In genomic region chr5:158456756-158457155, GRCh38 we compare ENCODE assay signal across 9 cellular contexts.
A peak's percentile ranks its signal among the peaks of the same experiment; 100 is the strongest.
DNase-seq lines count a peak whose midpoint lies in the region; ATAC-seq lines count a peak whose summit lies in the region.
"Had no signal": no experiment of that assay in that cellular context is flagged by ENCODE, and none has a peak within 500 bp of the region (broad histone marks: within the 10 kb centered on the region; RNA-seq: fewer than 3 reads in every experiment).

No MANE protein-coding gene starts in this region.

- no peak overlapping the region for H4K8ac ChIP-seq in mesenchymal stem cell (ENCODE audit: low read length)

- no peak overlapping the region for H2BK12ac ChIP-seq in mesenchymal stem cell (ENCODE audit: low read length in 2 of 2)

- no peak overlapping the region for H2BK120ac ChIP-seq in mesenchymal stem cell (ENCODE audit: low read depth, low read length)

- H3K79me1 ChIP-seq in mesenchymal stem cell (replicated peaks; ENCODE audit: low read length, poor library complexity, severe bottlenecking): no peaks in the 10 kb centered on the region

- H3K14ac ChIP-seq in mesenchymal stem cell (ENCODE audit: low read length in 2 of 2): no peak overlapping the region

- no peak overlapping the region for H3K18ac ChIP-seq in mesenchymal stem cell (ENCODE audit: low read depth in 1 of 2, low read length in 2 of 2)

- no peaks in the 10 kb centered on the region for H3K9me3 ChIP-seq in mesenchymal stem cell (ENCODE audit: control insufficient read depth, low read length)

- no peaks in the 10 kb centered on the region for H3K36me3 ChIP-seq in mesenchymal stem cell (ENCODE audit: control insufficient read depth in 1 of 2, insufficient read depth in 2 of 2, low read depth in 1 of 2, low read length in 2 of 2)

- H3K23ac ChIP-seq in mesenchymal stem cell (ENCODE audit: low read length in 2 of 2): no peak overlapping the region

- H3K9ac ChIP-seq in mesenchymal stem cell (ENCODE audit: low read length): peak overlapping the region; percentile 57

- H2BK15ac ChIP-seq in mesenchymal stem cell (ENCODE audit: low read depth, poor library complexity, severe bottlenecking): no peak overlapping the region

- peak; percentile 23 for DNase-seq in DMS53 treated with DMSO at 0.1 percent for 48 hours (lab: John Stamatoyannopoulos, UW; ENCODE audit: unreplicated experiment)
- DNase-seq in amniotic stem cell (lab: John Stamatoyannopoulos, UW): peak; percentile 78
- DNase-seq in mesenchymal stem cell: peak; percentile 73
- no peak for DNase-seq in retina
- no peak for DNase-seq in effector CD8-positive, alpha-beta T cell (lab: John Stamatoyannopoulos, UW)
- no peak for DNase-seq in globus pallidus (ENCODE audit: low spot score)
- DNase-seq: activated naive CD4-positive, alpha-beta T cell had no signal

- H3K4me3 ChIP-seq in mesenchymal stem cell (ENCODE audit: insufficient read depth in 1 of 2, low read depth in 1 of 2, low read length in 2 of 2): no peak overlapping the region

- H3K27ac ChIP-seq in mesenchymal stem cell (ENCODE audit: low read length, poor library complexity, severe bottlenecking): peak overlapping the region; percentile 31

- H3K27me3 ChIP-seq in mesenchymal stem cell (ENCODE audit: control insufficient read depth in 1 of 2, insufficient read depth in 1 of 2, low read length in 2 of 2): no peaks in the 10 kb centered on the region

- no peak overlapping the region for H4K91ac ChIP-seq in mesenchymal stem cell (ENCODE audit: low read length)

- H3K4me1 ChIP-seq in mesenchymal stem cell (ENCODE audit: control insufficient read depth, insufficient read depth, low read depth, low read length): peaks cover 5% of the 10 kb centered on the region

- no CpG with 5 or more reads among the region's 1 CpG for WGBS in mesenchymal stem cell

- H2AK5ac ChIP-seq in mesenchymal stem cell (ENCODE audit: low read length, severe bottlenecking): no peak overlapping the region

- no peak overlapping the region for H3K4ac ChIP-seq in mesenchymal stem cell (ENCODE audit: low read depth in 1 of 2, low read length in 2 of 2)

- H2AFZ ChIP-seq in mesenchymal stem cell (ENCODE audit: low read depth, low read length): no peak overlapping the region

- no peak overlapping the region for H2BK5ac ChIP-seq in mesenchymal stem cell (ENCODE audit: low read depth, low read length, poor library complexity, severe bottlenecking)

- peak; percentile 53 for ATAC-seq in HG02588 (IDR thresholded peaks at IDR 0.05; ENCODE audit: unreplicated experiment)
- no peak for ATAC-seq in HG02642 (IDR thresholded peaks at IDR 0.05; ENCODE audit: poor library complexity, unreplicated experiment)

- no peak overlapping the region for H3K4me2 ChIP-seq in mesenchymal stem cell (ENCODE audit: low read length, poor library complexity, severe bottlenecking)

Comparison
In these comparisons a context has a peak if more than half of its experiments do, and no peak if none do; other contexts are left out.
1. DNase-seq: peak in DMS53 treated with DMSO at 0.1 percent for 48 hours (single experiment), amniotic stem cell (single experiment) and mesenchymal stem cell (single experiment); none in retina (single experiment), effector CD8-positive, alpha-beta T cell (single experiment) and globus pallidus (single experiment).